ENCODE assay signal across 15 cellular contexts in the genomic region with DNA sequence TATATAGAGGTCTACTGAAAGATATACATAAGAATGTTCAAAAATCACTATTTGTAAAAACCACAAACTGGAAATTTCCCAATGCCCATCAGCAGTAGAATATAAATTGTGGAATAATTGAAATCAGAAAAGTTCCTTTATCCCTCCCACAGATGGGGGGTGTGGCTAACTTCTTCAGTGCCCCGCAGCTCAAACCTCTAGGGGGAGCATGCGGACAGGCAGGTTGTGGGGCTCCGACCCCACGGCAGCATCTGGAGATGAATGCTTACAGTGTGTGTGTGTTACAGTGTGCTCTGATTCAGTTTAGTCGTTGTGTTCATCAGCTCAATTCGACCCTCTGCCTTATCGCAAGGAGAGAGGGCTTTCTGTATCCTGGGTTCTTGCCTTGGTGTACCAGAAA.
DNase-seq lines count a peak whose midpoint lies in the region; ATAC-seq, FAIRE-seq and TF ChIP-seq lines count a peak whose summit lies in the region.
"Had no signal": no experiment of that assay in that cellular context is flagged by ENCODE, and none has a peak within 500 bp of the region (broad histone marks: within the 10 kb centered on the region; RNA-seq: fewer than 3 reads in every experiment).

No MANE protein-coding gene starts in this region.

- H4K5ac ChIP-seq in H1 (ENCODE audit: insufficient read length, low read depth, low read length): no peak overlapping the region

- H2BK12ac ChIP-seq in H1 (ENCODE audit: low read depth, low read length): no peak overlapping the region

- no peaks in the 10 kb centered on the region for H3K79me2 ChIP-seq in H1 (ENCODE audit: control insufficient read depth in 1 of 2, insufficient read depth in 2 of 2, low read length in 2 of 2)

- no peak overlapping the region for H3K18ac ChIP-seq in H1 (ENCODE audit: extremely low read depth, low read length)

- H2BK20ac ChIP-seq in H1 (ENCODE audit: low read length): no peak overlapping the region

- no peak overlapping the region for H3K27ac ChIP-seq in H1 (ENCODE audit: low read depth, low read length)
- H3K27ac ChIP-seq: BLaER1, coronary artery, SJSA1, stomach had no signal

- no peak overlapping the region for H2AK5ac ChIP-seq in H1 (ENCODE audit: low read depth, low read length)

- no peaks in the 10 kb centered on the region for H4K20me1 ChIP-seq in H1 (replicated peaks in 1 of 2; ENCODE audit: control insufficient read depth in 1 of 2, insufficient read depth in 2 of 2, low read length in 2 of 2)
- H4K20me1 ChIP-seq: BLaER1 had no signal

- H4K91ac ChIP-seq in H1 (replicated peaks; ENCODE audit: insufficient read length, low read length): no peak overlapping the region

- no peak overlapping the region for H3K4me2 ChIP-seq in H1 (ENCODE audit: insufficient read depth in 1 of 2, low read depth in 2 of 2, low read length in 2 of 2)
- H3K4me2 ChIP-seq: BLaER1 had no signal

- no peak overlapping the region for H2BK120ac ChIP-seq in H1 (replicated peaks; ENCODE audit: low read depth, low read length)

- H3K9ac ChIP-seq in NT2/D1 (ENCODE audit: insufficient read length, low read depth) (no peak overlapping the region), H1 (replicated peaks in 1 of 4; ENCODE audit: extremely low read depth in 1 of 4, low read depth in 3 of 4, low read length in 3 of 4) (no peak overlapping the region)
- H3K9ac ChIP-seq: BLaER1 had no signal

- WGBS in H1 (ENCODE audit: extremely low coverage in 1 of 2, insufficient coverage in 1 of 2, insufficient read length in 1 of 2, insufficient replicate concordance in 2 of 2, low coverage in 1 of 2, low lambda C conversion rate in 2 of 2, missing lambda C conversion rate in 1 of 2), 2 experiments: 51% methylated on average over 7 of the region's 7 CpGs; no CpG with 5 or more reads in 1 of the 2 experiments

- no peak overlapping the region for H2BK15ac ChIP-seq in H1 (ENCODE audit: low read length)

- no peaks in the 10 kb centered on the region for H3K23me2 ChIP-seq in H1 (ENCODE audit: low read depth, low read length)

- no peak overlapping the region for H3K4ac ChIP-seq in H1 (replicated peaks; ENCODE audit: insufficient read length, low read depth, low read length)

- TF ChIP-seq POLR2A in H1 (IDR thresholded peaks at IDR 0.05; ENCODE audit: control extremely low read depth in 1 of 2, low read depth in 2 of 2, low read length in 2 of 2): no peak

- peak overlapping the region; percentile 97 for H2AFZ ChIP-seq in H1 (ENCODE audit: low read length)

- CTCF ChIA-PET in H1 (lab: Charles Lee; ENCODE audit: partially characterized antibody): interaction anchor here (0.6 to 1.7 kb wide), 15 partner anchors 9 to 394 kb away, joined by 3 to 7 read pairs (median 3); no protein-coding TSS in a partner anchor

- no peak overlapping the region for H3K23ac ChIP-seq in H1 (ENCODE audit: insufficient read length)

- ATAC-seq in GM18867 (IDR thresholded peaks at IDR 0.05; ENCODE audit: unreplicated experiment): peak; percentile 75
- no peak for ATAC-seq in GM21619 (IDR thresholded peaks at IDR 0.05; ENCODE audit: unreplicated experiment)
- no peak for ATAC-seq in HG03469 (IDR thresholded peaks at IDR 0.05; ENCODE audit: unreplicated experiment)

- no peak overlapping the region for H2BK5ac ChIP-seq in H1 (ENCODE audit: low read depth, low read length)

- no peaks in the 10 kb centered on the region for H3K36me3 ChIP-seq in BE2C
- H3K36me3 ChIP-seq in NT2/D1 (ENCODE audit: insufficient read depth, insufficient read length, low read length): no peaks in the 10 kb centered on the region
- no peaks in the 10 kb centered on the region for H3K36me3 ChIP-seq in H1 (ENCODE audit: control insufficient read depth in 2 of 4, insufficient read depth in 4 of 4, low read length in 3 of 4)
- H3K36me3 ChIP-seq: BLaER1, SJSA1, stomach had no signal

- POLR2A ChIA-PET in H1 (lab: Charles Lee; ENCODE audit: partially characterized antibody): no interaction called here

- no peaks in the 10 kb centered on the region for H3K27me3 ChIP-seq in BE2C
- H3K27me3 ChIP-seq in NT2/D1 (ENCODE audit: insufficient read depth, insufficient read length): no peaks in the 10 kb centered on the region
- no peaks in the 10 kb centered on the region for H3K27me3 ChIP-seq in H1 (replicated peaks in 1 of 4; ENCODE audit: control insufficient read depth in 3 of 4, extremely low read depth in 1 of 4, insufficient read depth in 3 of 4, low read length in 3 of 4)
- H3K27me3 ChIP-seq: BLaER1, SJSA1, stomach had no signal

- TF ChIP-seq RAD21 in H1 (IDR thresholded peaks at IDR 0.05 in 1 of 2, conservative IDR thresholded peaks at IDR 0.05 in 1 of 2; ENCODE audit: low read depth in 2 of 2, low read length in 2 of 2): peak; percentile 77 to 82

- TF ChIP-seq EP300 in H1 (IDR thresholded peaks at IDR 0.05; ENCODE audit: borderline replicate concordance in 1 of 2, low read depth in 2 of 2, low read length in 2 of 2): no peak

- H3K14ac ChIP-seq in H1 (ENCODE audit: insufficient read length): no peak overlapping the region

- FAIRE-seq in H1 (lab: Jason Lieb, UNC): peak; percentile 66

- peak; percentile 40 for DNase-seq in BE2C
- peak; percentile 38 for DNase-seq in NT2/D1 (ENCODE audit: low read depth, low spot score)
- peak in 1 of 2 experiments; percentile 71 for DNase-seq in H1 (ENCODE audit: low read depth in 1 of 2, low spot score in 2 of 2)
- no peak for DNase-seq in inferior parietal cortex (ENCODE audit: extremely low spot score)
- DNase-seq in GF-D8 (lab: John Stamatoyannopoulos, UW): no peak
- DNase-seq: activated CD4-positive, alpha-beta T cell treated with anti-CD3 and anti-CD28 coated beads for 1 hour; NCI-H1417 treated with DMSO at 0.1 percent for 48 hours; NCI-H774; stomach had no signal

- H3K56ac ChIP-seq in H1 (replicated peaks; ENCODE audit: insufficient read length, low read depth, low read length): no peak overlapping the region

- H3K9me3 ChIP-seq in BE2C: no peaks in the 10 kb centered on the region
- no peaks in the 10 kb centered on the region; the same call in 1 of the 2 replicates for H3K9me3 ChIP-seq in NT2/D1 (ENCODE audit: insufficient read depth, low read length)
- H3K9me3 ChIP-seq in H1 (ENCODE audit: insufficient read depth in 2 of 2, low read depth in 1 of 2, low read length in 1 of 2): no peaks in the 10 kb centered on the region
- H3K9me3 ChIP-seq: SJSA1 had no signal

- no peak overlapping the region for H3K4me3 ChIP-seq in BE2C (ENCODE audit: low read depth, low read length)
- no peak overlapping the region for H3K4me3 ChIP-seq in NT2/D1 (ENCODE audit: insufficient read length, low read depth)
- H3K4me3 ChIP-seq in H1 (ENCODE audit: extremely low read depth in 1 of 4, insufficient read depth in 2 of 4, low read depth in 3 of 4, low read length in 4 of 4): no peak overlapping the region
- H3K4me3 ChIP-seq: BLaER1, coronary artery, SJSA1, stomach had no signal

- H4K8ac ChIP-seq in H1 (ENCODE audit: extremely low read depth, insufficient read depth, low read length): no peak overlapping the region

- TF ChIP-seq CTCF in BE2C (IDR thresholded peaks at IDR 0.05; ENCODE audit: low read depth, low read length): peak; percentile 41
- peak; percentile 67 to 81 (median 78) for TF ChIP-seq CTCF in H1 (IDR thresholded peaks at IDR 0.05; ENCODE audit: control extremely low read depth in 1 of 3, insufficient read depth in 1 of 3, low read depth in 1 of 3, low read length in 3 of 3)

- H3K79me1 ChIP-seq in H1 (ENCODE audit: low read depth, low read length): no peaks in the 10 kb centered on the region

- no peaks in the 10 kb centered on the region for H3K4me1 ChIP-seq in BE2C
- no peaks in the 10 kb centered on the region for H3K4me1 ChIP-seq in NT2/D1 (ENCODE audit: insufficient read depth, insufficient read length)
- H3K4me1 ChIP-seq in H1 (replicated peaks in 1 of 4; ENCODE audit: control insufficient read depth in 3 of 4, insufficient read depth in 4 of 4, low read length in 3 of 4): no peaks in the 10 kb centered on the region
- H3K4me1 ChIP-seq: BLaER1, SJSA1, stomach had no signal

TF ChIP-seq in H1, 55 proteins besides CTCF, POLR2A, EP300 and RAD21:
- no peak for TF ChIP-seq TAF7 (optimal IDR thresholded peaks at IDR 0.05; ENCODE audit: borderline replicate concordance, low read depth, low read length)
- no peak for TF ChIP-seq PHF8 (conservative IDR thresholded peaks at IDR 0.05; ENCODE audit: low read depth, low read length)
- no peak for TF ChIP-seq KDM4A (IDR thresholded peaks at IDR 0.05; ENCODE audit: low read depth, low read length, severe bottlenecking)
- no peak for TF ChIP-seq CBX8 (IDR thresholded peaks at IDR 0.05; ENCODE audit: borderline replicate concordance, low read depth, low read length)
- no peak for TF ChIP-seq CREB1 (IDR thresholded peaks at IDR 0.05)
- no peak for TF ChIP-seq EZH2 (IDR thresholded peaks at IDR 0.05; ENCODE audit: low read depth, low read length, severe bottlenecking)
- TF ChIP-seq BACH1 (IDR thresholded peaks at IDR 0.05; ENCODE audit: low read length): no peak
- no peak for TF ChIP-seq CEBPB (IDR thresholded peaks at IDR 0.05; ENCODE audit: low read depth, low read length)
- no peak for TF ChIP-seq GTF2F1 (IDR thresholded peaks at IDR 0.05; ENCODE audit: borderline replicate concordance, low read depth, low read length)
- TF ChIP-seq TEAD4 (IDR thresholded peaks at IDR 0.05; ENCODE audit: low read depth, low read length): no peak
- no peak for TF ChIP-seq KDM1A (IDR thresholded peaks at IDR 0.05; ENCODE audit: borderline replicate concordance, low read length)
- TF ChIP-seq CHD2 (IDR thresholded peaks at IDR 0.05; ENCODE audit: low read length): no peak
TF ChIP-seq in H1: peak in this region for 0.

Comparison
In these comparisons a context has a peak if more than half of its experiments do, and no peak if none do; other contexts are left out.
1. DNase-seq: peak in BE2C (single experiment) and NT2/D1 (single experiment); none in inferior parietal cortex (single experiment) and GF-D8 (single experiment).